ENCODE assay signal across 1 cellular context in genomic region chr3:66473637-66474036, GRCh38.
TF ChIP-seq lines count a peak whose summit lies in the region.

No MANE protein-coding gene starts in this region.

TF ChIP-seq in HEK293, 187 proteins besides CTCF, POLR2A, EP300 and RAD21 (continued from another document):
- TF ChIP-seq ZNF169 (tag by site-specific recombination; IDR thresholded peaks at IDR 0.05) (no peak), ZSCAN5A (tag by site-specific recombination; IDR thresholded peaks at IDR 0.05) (no peak), ELK4 (IDR thresholded peaks at IDR 0.05; ENCODE audit: borderline replicate concordance, low read depth, low read length) (no peak), ZNF48 (tag by site-specific recombination; IDR thresholded peaks at IDR 0.05) (no peak), ZNF221 (tag by site-specific recombination; IDR thresholded peaks at IDR 0.05; ENCODE audit: borderline replicate concordance) (no peak), ZNF19 (tag by site-specific recombination; IDR thresholded peaks at IDR 0.05; ENCODE audit: low read depth) (no peak), ZNF792 (tag by site-specific recombination; IDR thresholded peaks at IDR 0.05) (no peak), ZNF311 (tag by site-specific recombination; IDR thresholded peaks at IDR 0.05; ENCODE audit: borderline replicate concordance) (no peak), ZNF514 (tag by site-specific recombination; IDR thresholded peaks at IDR 0.05) (no peak)
